ENCODE assay signal across 17 cellular contexts in genomic region chr2:129439686-129440302, GRCh38.
DNase-seq lines count a peak whose midpoint lies in the region; ATAC-seq, FAIRE-seq and TF ChIP-seq lines count a peak whose summit lies in the region.
"Had no signal": no experiment of that assay in that cellular context is flagged by ENCODE, and none has a peak within 500 bp of the region (broad histone marks: within the 10 kb centered on the region; RNA-seq: fewer than 3 reads in every experiment).

No MANE protein-coding gene starts in this region.

- intact Hi-C loops in activated CD4-positive, alpha-beta T cell treated with anti-CD3 and anti-CD28 coated beads, Interleukin-2, amount 10 ng/mL, durations not matched to agents 24 days and 14 days (cut with micrococcal nuclease) = no loop called here
- intact Hi-C loops in kidney (cut with DNase I) = no loop called here
- intact Hi-C loops in CD4-positive, alpha-beta memory T cell (cut with micrococcal nuclease) = no loop called here

- H3K36me3 Mint-ChIP-seq in activated CD4-positive, alpha-beta T cell treated with anti-CD3 and anti-CD28 coated beads, Interleukin-2, amount 10 ng/mL, durations not matched to agents 24 days and 14 days (ENCODE audit: low read depth) = no peaks in the 10 kb centered on the region
- no peaks in the 10 kb centered on the region for H3K36me3 Mint-ChIP-seq in GM23338 (ENCODE audit: low read depth)
- H3K36me3 Mint-ChIP-seq in CD4-positive, alpha-beta memory T cell = no peaks in the 10 kb centered on the region
- H3K36me3 Mint-ChIP-seq: CD14-positive monocyte; CD8-positive, alpha-beta T cell had no signal

- H3K27me3 ChIP-seq in BLaER1 = no peaks in the 10 kb centered on the region
- no peaks in the 10 kb centered on the region for H3K27me3 ChIP-seq in GM23338 (ENCODE audit: insufficient read depth)
- H3K27me3 ChIP-seq in CD4-positive, alpha-beta memory T cell (ENCODE audit: insufficient read depth, low read length) = no peaks in the 10 kb centered on the region
- H3K27me3 ChIP-seq: BE2C had no signal

- no peak overlapping the region for H3K4me3 ChIP-seq in BLaER1
- no peak overlapping the region for H3K4me3 ChIP-seq in GM23338
- H3K4me3 ChIP-seq in kidney (ENCODE audit: low read length in 2 of 2) = no peak overlapping the region
- no peak overlapping the region for H3K4me3 ChIP-seq in CD4-positive, alpha-beta memory T cell (ENCODE audit: low read length in 2 of 2)
- H3K4me3 ChIP-seq: HAP-1 had no signal

- peak; percentile 35 for DNase-seq in activated CD4-positive, alpha-beta T cell treated with anti-CD3 and anti-CD28 coated beads, Interleukin-2, amount 10 ng/mL, durations not matched to agents 24 days and 14 days
- DNase-seq in activated CD4-positive, alpha-beta T cell treated with anti-CD3 and anti-CD28 coated beads, Interleukin-2, amount 50 U/mL, for 4 hours = no peak
- DNase-seq in GM23338 (ENCODE audit: low spot score) = no peak
- DNase-seq in kidney = peak; percentile 64
- DNase-seq in CD4-positive, alpha-beta memory T cell = no peak
- DNase-seq: BE2C, Calu3, DMS79 treated with DMSO at 0.1 percent for 48 hours, GF-D8 had no signal

- no peaks in the 10 kb centered on the region for H4K20me1 ChIP-seq in BLaER1
- H4K20me1 ChIP-seq in GM23338 (replicated peaks; ENCODE audit: insufficient read depth) = no peaks in the 10 kb centered on the region

- H3K9me3 Mint-ChIP-seq in activated CD4-positive, alpha-beta T cell treated with anti-CD3 and anti-CD28 coated beads, Interleukin-2, amount 10 ng/mL, durations not matched to agents 24 days and 14 days = no peaks in the 10 kb centered on the region
- H3K9me3 Mint-ChIP-seq in GM23338 = no peaks in the 10 kb centered on the region; the same call in 2 of the 3 replicates
- H3K9me3 Mint-ChIP-seq in CD4-positive, alpha-beta memory T cell = peaks cover 0 to 3% (median 0%) of the 10 kb centered on the region in 8 donors
- H3K9me3 Mint-ChIP-seq: CD8-positive, alpha-beta T cell had no signal

- H3K36me3 ChIP-seq in BLaER1 = no peaks in the 10 kb centered on the region
- H3K36me3 ChIP-seq in GM23338 (ENCODE audit: insufficient read depth) = no peaks in the 10 kb centered on the region
- H3K36me3 ChIP-seq in kidney (ENCODE audit: control insufficient read depth in 1 of 2, insufficient read depth in 2 of 2, low read length in 2 of 2) = no peaks in the 10 kb centered on the region
- no peaks in the 10 kb centered on the region for H3K36me3 ChIP-seq in CD4-positive, alpha-beta memory T cell (ENCODE audit: insufficient read depth, low read length)
- H3K36me3 ChIP-seq: BE2C, HAP-1 had no signal

- POLR2A ChIA-PET in CD4-positive, alpha-beta memory T cell (lab: Charles Lee; ENCODE audit: partially characterized antibody) = no interaction called here

- peaks cover 2% of the 10 kb centered on the region; the same call in 1 of the 2 replicates for H3K9me2 ChIP-seq in GM23338 (ENCODE audit: insufficient read depth)

- no peak overlapping the region for H3K4me3 Mint-ChIP-seq in activated CD4-positive, alpha-beta T cell treated with anti-CD3 and anti-CD28 coated beads, Interleukin-2, amount 10 ng/mL, durations not matched to agents 24 days and 14 days
- no peak overlapping the region for H3K4me3 Mint-ChIP-seq in GM23338
- no peak overlapping the region for H3K4me3 Mint-ChIP-seq in CD4-positive, alpha-beta memory T cell
- H3K4me3 Mint-ChIP-seq: CD14-positive monocyte; CD8-positive, alpha-beta T cell had no signal

- FAIRE-seq in kidney (lab: Jason Lieb, UNC) = no peak
- FAIRE-seq: GM19239 had no signal

- ATAC-seq in GM23338 (no peak), HG02759 (IDR thresholded peaks at IDR 0.05; ENCODE audit: unreplicated experiment) (no peak)
- no peak for ATAC-seq in activated CD4-positive, CD25-positive, alpha-beta regulatory T cell treated with anti-CD3 and anti-CD28 coated beads, Interleukin-2, amount 50 U/mL, for 24 hours
- ATAC-seq: CD8-positive, alpha-beta T cell had no signal

- TF ChIP-seq CTCF in GM23338 (conservative IDR thresholded peaks at IDR 0.05; ENCODE audit: low read depth in 2 of 2) = no peak
- no peak for TF ChIP-seq CTCF in kidney (IDR thresholded peaks at IDR 0.05; ENCODE audit: borderline replicate concordance, extremely low read depth, insufficient read depth)

- H3K79me2 ChIP-seq in GM23338 (replicated peaks; ENCODE audit: insufficient read depth) = no peaks in the 10 kb centered on the region

- H3K4me2 ChIP-seq in BLaER1 (peak overlapping the region; percentile 23), GM23338 (no peak overlapping the region)

- H3F3A ChIP-seq in GM23338 (replicated peaks; ENCODE audit: low read depth) = no peaks in the 10 kb centered on the region

- no peaks in the 10 kb centered on the region for H3K4me1 Mint-ChIP-seq in activated CD4-positive, alpha-beta T cell treated with anti-CD3 and anti-CD28 coated beads, Interleukin-2, amount 10 ng/mL, durations not matched to agents 24 days and 14 days
- no peaks in the 10 kb centered on the region for H3K4me1 Mint-ChIP-seq in GM23338
- H3K4me1 Mint-ChIP-seq in CD4-positive, alpha-beta memory T cell = no peaks in the 10 kb centered on the region
- H3K4me1 Mint-ChIP-seq: CD14-positive monocyte had no signal

- H3K4me1 ChIP-seq in BLaER1 (peaks cover 30% of the 10 kb centered on the region), GM23338 (ENCODE audit: insufficient read depth) (no peaks in the 10 kb centered on the region), kidney (ENCODE audit: control insufficient read depth in 1 of 2, insufficient read depth in 1 of 2, low read depth in 1 of 2, low read length in 2 of 2) (no peaks in the 10 kb centered on the region)
- no peaks in the 10 kb centered on the region for H3K4me1 ChIP-seq in CD4-positive, alpha-beta memory T cell (ENCODE audit: insufficient read depth, low read length)
- H3K4me1 ChIP-seq: BE2C, HAP-1 had no signal

- H3K9me3 ChIP-seq in BLaER1 (no peaks in the 10 kb centered on the region), kidney (ENCODE audit: control insufficient read depth in 1 of 2, low read length in 2 of 2) (no peaks in the 10 kb centered on the region)
- H3K9me3 ChIP-seq in CD4-positive, alpha-beta memory T cell (ENCODE audit: control insufficient read depth in 1 of 2, low read length in 2 of 2) = no peaks in the 10 kb centered on the region
- H3K9me3 ChIP-seq: BE2C, HAP-1 had no signal

- no peaks in the 10 kb centered on the region for H3K27me3 Mint-ChIP-seq in activated CD4-positive, alpha-beta T cell treated with anti-CD3 and anti-CD28 coated beads, Interleukin-2, amount 10 ng/mL, durations not matched to agents 24 days and 14 days
- peaks cover 4% of the 10 kb centered on the region for H3K27me3 Mint-ChIP-seq in GM23338 (ENCODE audit: insufficient read depth, low read depth, poor library complexity)
- peaks cover 5 to 6% of the 10 kb centered on the region in 2 donors for H3K27me3 Mint-ChIP-seq in CD4-positive, alpha-beta memory T cell

- CTCF ChIA-PET in CD4-positive, alpha-beta memory T cell (lab: Charles Lee; ENCODE audit: partially characterized antibody) = no interaction called here

- H3K27ac Mint-ChIP-seq in activated CD4-positive, alpha-beta T cell treated with anti-CD3 and anti-CD28 coated beads, Interleukin-2, amount 10 ng/mL, durations not matched to agents 24 days and 14 days = no peak overlapping the region
- no peak overlapping the region for H3K27ac Mint-ChIP-seq in GM23338
- H3K27ac Mint-ChIP-seq in CD4-positive, alpha-beta memory T cell = no peak overlapping the region
- H3K27ac Mint-ChIP-seq: CD14-positive monocyte; CD8-positive, alpha-beta T cell had no signal

- H3K9ac ChIP-seq in BLaER1 (no peak overlapping the region), kidney (ENCODE audit: low read length in 2 of 2) (no peak overlapping the region)

- H3K27ac ChIP-seq in BLaER1 (no peak overlapping the region), GM23338 (ENCODE audit: low read depth) (no peak overlapping the region), kidney (ENCODE audit: low read depth in 2 of 2, low read length in 2 of 2) (no peak overlapping the region)
- no peak overlapping the region for H3K27ac ChIP-seq in CD4-positive, alpha-beta memory T cell (ENCODE audit: low read depth, low read length)
- H3K27ac ChIP-seq: HL-60 had no signal

- 0 out of 2 replicates have a peak overlapping the region, but pooled peaks have one; percentile 10 for H2AFZ ChIP-seq in GM23338

TF ChIP-seq in GM23338, 12 proteins besides CTCF, POLR2A, EP300 and RAD21 (continues in another document):
- TF ChIP-seq POLR2AphosphoS5 (IDR thresholded peaks at IDR 0.05; ENCODE audit: low read depth) = no peak
- TF ChIP-seq ZNF114 (CRISPR knock-in tag; IDR thresholded peaks at IDR 0.05) = no peak
- TF ChIP-seq NANOG (IDR thresholded peaks at IDR 0.05; ENCODE audit: borderline replicate concordance) = no peak
- no peak for TF ChIP-seq JUNB (IDR thresholded peaks at IDR 0.05; ENCODE audit: unreplicated experiment)
- TF ChIP-seq CREB1 (CRISPR knock-in tag; IDR thresholded peaks at IDR 0.05; ENCODE audit: low read depth) = no peak

Comparison
In these comparisons a context has a peak if more than half of its experiments do, and no peak if none do; other contexts are left out.
1. DNase-seq: peak in activated CD4-positive, alpha-beta T cell treated with anti-CD3 and anti-CD28 coated beads, Interleukin-2, amount 10 ng/mL, durations not matched to agents 24 days and 14 days (single experiment) and kidney (single experiment); none in activated CD4-positive, alpha-beta T cell treated with anti-CD3 and anti-CD28 coated beads, Interleukin-2, amount 50 U/mL, for 4 hours (0 of 2), GM23338 (single experiment) and CD4-positive, alpha-beta memory T cell (0 of 5).